ENCODE assay signal across 9 cellular contexts in genomic region chr4:109990307-109991257, GRCh38.
DNase-seq lines count a peak whose midpoint lies in the region; ATAC-seq and TF ChIP-seq lines count a peak whose summit lies in the region.
"Had no signal": no experiment of that assay in that cellular context is flagged by ENCODE, and none has a peak within 500 bp of the region (broad histone marks: within the 10 kb centered on the region; RNA-seq: fewer than 3 reads in every experiment).

No MANE protein-coding gene starts in this region.

- DNase-seq in RWPE2 (ENCODE audit: low spot score) (no peak), transverse colon (no peak), hepatocyte (ENCODE audit: low spot score) (no peak), head of caudate nucleus (no peak)
- DNase-seq in activated CD4-positive, alpha-beta memory T cell treated with anti-CD3 and anti-CD28 coated beads, Interleukin-2, amount 10 ng/mL, durations not matched to agents 7 days and 5 days: no peak
- DNase-seq: right cardiac atrium had no signal

- H3K4me1 Mint-ChIP-seq in activated CD4-positive, alpha-beta memory T cell treated with anti-CD3 and anti-CD28 coated beads, Interleukin-2, amount 10 ng/mL, durations not matched to agents 7 days and 5 days: peaks cover 20% of the 10 kb centered on the region

- no peaks in the 10 kb centered on the region for H3K36me3 ChIP-seq in BLaER1
- H3K36me3 ChIP-seq in RWPE2 (ENCODE audit: low read depth): no peaks in the 10 kb centered on the region
- H3K36me3 ChIP-seq in transverse colon: no peaks in the 10 kb centered on the region
- no peaks in the 10 kb centered on the region for H3K36me3 ChIP-seq in hepatocyte (replicated peaks; ENCODE audit: insufficient read depth, low read depth)

- in situ Hi-C loops in transverse colon (cut with MboI; ENCODE audit: low pct_ligation_motif_present in 1 of 4, low pct_unique_long_range_greater_than_20kb in 1 of 4, low sequenced_read_pairs in 3 of 4): no loop called here

- ATAC-seq in GM19395 (IDR thresholded peaks at IDR 0.05; ENCODE audit: unreplicated experiment): peak; percentile 91
- ATAC-seq in HG03064 (IDR thresholded peaks at IDR 0.05; ENCODE audit: low read depth, unreplicated experiment): peak; percentile 83
- ATAC-seq in RWPE2 (ENCODE audit: low read depth): no peak

- no peaks in the 10 kb centered on the region for H3K79me2 ChIP-seq in hepatocyte

- no peaks in the 10 kb centered on the region for H3K27me3 ChIP-seq in BLaER1
- H3K27me3 ChIP-seq in RWPE2 (ENCODE audit: insufficient read depth, poor library complexity, severe bottlenecking): no peaks in the 10 kb centered on the region
- H3K27me3 ChIP-seq in transverse colon: no peaks in the 10 kb centered on the region
- no peaks in the 10 kb centered on the region for H3K27me3 ChIP-seq in hepatocyte

- H3K27me3 Mint-ChIP-seq in activated CD4-positive, alpha-beta memory T cell treated with anti-CD3 and anti-CD28 coated beads, Interleukin-2, amount 10 ng/mL, durations not matched to agents 7 days and 5 days: peaks cover 20% of the 10 kb centered on the region

- no peak overlapping the region for H3K27ac ChIP-seq in BLaER1
- H3K27ac ChIP-seq in RWPE2 (ENCODE audit: poor library complexity, severe bottlenecking): peak overlapping the region; percentile 92
- H3K27ac ChIP-seq in transverse colon: no peak overlapping the region
- H3K27ac ChIP-seq in hepatocyte: no peak overlapping the region

- no peak overlapping the region for H3K9ac ChIP-seq in BLaER1

- H3K27ac Mint-ChIP-seq in activated CD4-positive, alpha-beta memory T cell treated with anti-CD3 and anti-CD28 coated beads, Interleukin-2, amount 10 ng/mL, durations not matched to agents 7 days and 5 days: no peak overlapping the region

- no peaks in the 10 kb centered on the region for H3K9me2 ChIP-seq in hepatocyte (replicated peaks; ENCODE audit: insufficient read depth)

- CTCF ChIA-PET in activated CD4-positive, alpha-beta memory T cell treated with anti-CD3 and anti-CD28 coated beads, Interleukin-2, amount 10 ng/mL, durations not matched to agents 7 days and 5 days (lab: Charles Lee): no interaction called here

- H3K4me3 ChIP-seq in BLaER1: no peak overlapping the region
- no peak overlapping the region for H3K4me3 ChIP-seq in RWPE2 (ENCODE audit: severe bottlenecking)
- no peak overlapping the region for H3K4me3 ChIP-seq in transverse colon
- no peak overlapping the region for H3K4me3 ChIP-seq in hepatocyte

- no peak overlapping the region for H2AFZ ChIP-seq in hepatocyte

- TF ChIP-seq CTCF in RWPE2 (IDR thresholded peaks at IDR 0.05; ENCODE audit: poor library complexity, severe bottlenecking) (no peak), transverse colon (IDR thresholded peaks at IDR 0.05) (no peak), hepatocyte (IDR thresholded peaks at IDR 0.05; ENCODE audit: poor library complexity) (no peak)

- H3K9me3 ChIP-seq in BLaER1 (peaks cover 9% of the 10 kb centered on the region; the same call in 1 of the 2 replicates), RWPE2 (ENCODE audit: severe bottlenecking) (no peaks in the 10 kb centered on the region), transverse colon (no peaks in the 10 kb centered on the region), hepatocyte (ENCODE audit: low read depth) (no peaks in the 10 kb centered on the region)

- TF ChIP-seq POLR2A in transverse colon (IDR thresholded peaks at IDR 0.05): no peak

- H3K9me3 Mint-ChIP-seq in activated CD4-positive, alpha-beta memory T cell treated with anti-CD3 and anti-CD28 coated beads, Interleukin-2, amount 10 ng/mL, durations not matched to agents 7 days and 5 days: no peaks in the 10 kb centered on the region

- H3K4me1 ChIP-seq in BLaER1: 0 out of 2 replicates have a peak, but pooled peaks cover 13% of the 10 kb centered on the region
- H3K4me1 ChIP-seq in RWPE2 (ENCODE audit: insufficient read depth, poor library complexity, severe bottlenecking): peaks cover 18% of the 10 kb centered on the region
- H3K4me1 ChIP-seq in transverse colon: no peaks in the 10 kb centered on the region
- no peaks in the 10 kb centered on the region for H3K4me1 ChIP-seq in hepatocyte (ENCODE audit: insufficient read depth)

- H3K4me2 ChIP-seq in BLaER1: 0 out of 2 replicates have a peak overlapping the region, but pooled peaks have one; percentile 3
- H3K4me2 ChIP-seq in hepatocyte: no peak overlapping the region

- POLR2A ChIA-PET in activated CD4-positive, alpha-beta memory T cell treated with anti-CD3 and anti-CD28 coated beads, Interleukin-2, amount 10 ng/mL, durations not matched to agents 7 days and 5 days (lab: Charles Lee): no interaction called here

- 71 to 76% methylated on average over 2 to 4 of the region's 4 CpGs for WGBS in transverse colon (ENCODE audit: low coverage in 1 of 2), 2 donors
- 96% methylated on average over 4 of the region's 4 CpGs for WGBS in hepatocyte (ENCODE audit: low lambda C conversion rate, missing lambda C conversion rate)

- no peak overlapping the region for H3K4me3 Mint-ChIP-seq in activated CD4-positive, alpha-beta memory T cell treated with anti-CD3 and anti-CD28 coated beads, Interleukin-2, amount 10 ng/mL, durations not matched to agents 7 days and 5 days

- no peak for TF ChIP-seq EP300 in transverse colon (IDR thresholded peaks at IDR 0.05; ENCODE audit: low read depth)

- intact Hi-C loops in transverse colon (cut with DNase I; ENCODE audit: low total_unique reads): no loop called here
- intact Hi-C loops in head of caudate nucleus (cut with DNase I): no loop called here

- no peaks in the 10 kb centered on the region for H3K36me3 Mint-ChIP-seq in activated CD4-positive, alpha-beta memory T cell treated with anti-CD3 and anti-CD28 coated beads, Interleukin-2, amount 10 ng/mL, durations not matched to agents 7 days and 5 days (ENCODE audit: low read depth)

- no peaks in the 10 kb centered on the region for H4K20me1 ChIP-seq in BLaER1
- H4K20me1 ChIP-seq in hepatocyte (ENCODE audit: insufficient read depth, poor library complexity, severe bottlenecking): no peaks in the 10 kb centered on the region
